ENCODE assay signal across 19 cellular contexts in genomic region chr3:174651951-174652350, GRCh38.
DNase-seq lines count a peak whose midpoint lies in the region; ATAC-seq and TF ChIP-seq lines count a peak whose summit lies in the region.
"Had no signal": no experiment of that assay in that cellular context is flagged by ENCODE, and none has a peak within 500 bp of the region (broad histone marks: within the 10 kb centered on the region; RNA-seq: fewer than 3 reads in every experiment).

No MANE protein-coding gene starts in this region.

- dilution Hi-C loops in IMR-90 (cut with HindIII; ENCODE audit: low sequenced_read_pairs, unreplicated experiment), result no loop called here

- no peak overlapping the region; the same call in 1 of the 2 replicates for H3K18ac ChIP-seq in IMR-90 (ENCODE audit: low read depth, low read length)

- no peak overlapping the region for H3K23ac ChIP-seq in IMR-90 (ENCODE audit: low read depth, low read length)

- no CpG with 5 or more reads among the region's 2 CpGs for WGBS in IMR-90 (ENCODE audit: extremely low coverage in 2 of 2, insufficient read length in 1 of 2), 2 experiments

- no peak overlapping the region for H3K4ac ChIP-seq in IMR-90 (ENCODE audit: low read depth, low read length)

- TF ChIP-seq CTCF in IMR-90 (conservative IDR thresholded peaks at IDR 0.05; ENCODE audit: low read depth, low read length) (no peak), OCI-LY7 (conservative IDR thresholded peaks at IDR 0.05; ENCODE audit: low read length) (no peak)

- no peaks in the 10 kb centered on the region for H3K9me2 ChIP-seq in OCI-LY7 (ENCODE audit: insufficient read depth, low read length)

- H4K20me1 ChIP-seq in IMR-90 (ENCODE audit: insufficient read depth, low read length), result no peaks in the 10 kb centered on the region
- H4K20me1 ChIP-seq in OCI-LY7 (ENCODE audit: insufficient read depth, low read length), result no peaks in the 10 kb centered on the region

- no peaks in the 10 kb centered on the region for H3K9me1 ChIP-seq in IMR-90 (ENCODE audit: insufficient read depth, low read length)

- H2AFZ ChIP-seq in IMR-90 (replicated peaks; ENCODE audit: low read length, poor library complexity) (no peak overlapping the region), OCI-LY7 (ENCODE audit: low read length) (no peak overlapping the region)

- TF ChIP-seq RAD21 in IMR-90 (IDR thresholded peaks at IDR 0.05; ENCODE audit: low read length), result no peak

- no peak for ATAC-seq in IMR-90 (ENCODE audit: low read depth)
- ATAC-seq: A549 had no signal

- in situ Hi-C loops in IMR-90 (cut with MboI; ENCODE audit: low sequenced_read_pairs), result no loop called here

- DNase-seq in IMR-90, result no peak
- peak; percentile 19 to 67 for DNase-seq in hippocampal formation (lab: John Stamatoyannopoulos, UW)
- peak; percentile 2 for DNase-seq in occipital lobe (lab: John Stamatoyannopoulos, UW)
- no peak for DNase-seq in NCI-H187 (lab: John Stamatoyannopoulos, UW)
- DNase-seq in activated naive CD4-positive, alpha-beta T cell treated with Interleukin-2 at 50 U/mL for 16 hours, result no peak
- DNase-seq in OCI-LY7 (ENCODE audit: low spot score), result no peak
- no peak for DNase-seq in kidney glomerular epithelial cell (lab: John Stamatoyannopoulos, UW)
- DNase-seq: BE2C, HCEC 1CT, MM.1S, NCI-H2029 treated with DMSO at 0.1 percent for 48 hours, NCI-H446 treated with DMSO at 0.1 percent for 48 hours, NCI-H526, NCI-H82, Right ventricle myocardium superior, RPMI8226 had no signal

- no peaks in the 10 kb centered on the region for H3K79me1 ChIP-seq in IMR-90 (ENCODE audit: low read depth in 1 of 2, low read length in 2 of 2)

- peak overlapping the region; percentile 48; the same call in 1 of the 2 replicates for H4K5ac ChIP-seq in IMR-90 (ENCODE audit: low read depth, low read length)

- peaks cover 2% of the 10 kb centered on the region; the same call in 1 of the 2 replicates for H3K9me3 ChIP-seq in IMR-90 (ENCODE audit: control insufficient read depth, insufficient read depth, low read length)
- H3K9me3 ChIP-seq in OCI-LY7 (ENCODE audit: low read length), result no peaks in the 10 kb centered on the region
- H3K9me3 ChIP-seq: A549, BE2C, SJSA1 had no signal

- H3K4me2 ChIP-seq in IMR-90 (ENCODE audit: low read depth, low read length) (no peak overlapping the region), OCI-LY7 (ENCODE audit: low read length) (no peak overlapping the region)
- H3K4me2 ChIP-seq: A549, KMS-11 had no signal

- H2BK20ac ChIP-seq in IMR-90 (ENCODE audit: low read depth, low read length), result no peak overlapping the region

- intact Hi-C loops in IMR-90 (cut with micrococcal nuclease), result no loop called here
- intact Hi-C loops in OCI-LY7 (cut with micrococcal nuclease; ENCODE audit: unreplicated experiment), result no loop called here

- H2AK5ac ChIP-seq in IMR-90 (ENCODE audit: low read depth, low read length), result no peak overlapping the region

- no peaks in the 10 kb centered on the region for H3K36me3 ChIP-seq in IMR-90 (ENCODE audit: control insufficient read depth, insufficient read depth, low read length)
- H3K36me3 ChIP-seq in OCI-LY7 (ENCODE audit: insufficient read depth, low read length), result no peaks in the 10 kb centered on the region
- H3K36me3 ChIP-seq: BE2C, SJSA1 had no signal

- H3K4me3 ChIP-seq in IMR-90 (ENCODE audit: insufficient read depth, low read depth, low read length) (no peak overlapping the region), OCI-LY7 (ENCODE audit: low read depth, low read length, poor library complexity, severe bottlenecking) (no peak overlapping the region)
- H3K4me3 ChIP-seq: A549, SJSA1 had no signal

- no peak overlapping the region for H3K56ac ChIP-seq in IMR-90 (ENCODE audit: extremely low read depth, insufficient read depth, low read length)

- POLR2A ChIA-PET in IMR-90 (lab: Charles Lee; ENCODE audit: unreplicated experiment), result no interaction called here
- POLR2A ChIA-PET in OCI-LY7 (lab: Charles Lee), result interaction anchor here (0.6 kb wide), 1 partner anchor 790 kb away, joined by 4 read pairs; no protein-coding TSS in a partner anchor

- no peak overlapping the region for H3K27ac ChIP-seq in IMR-90 (ENCODE audit: insufficient read depth, low read length)
- H3K27ac ChIP-seq in OCI-LY7 (ENCODE audit: low read depth, low read length, poor library complexity, severe bottlenecking), result no peak overlapping the region
- H3K27ac ChIP-seq: A549, KMS-11, SJSA1 had no signal

- no peak for TF ChIP-seq POLR2A in IMR-90 (IDR thresholded peaks at IDR 0.05; ENCODE audit: low read depth, low read length)

- BruUV-seq in IMR-90 (replicated peaks; lab: Mats Ljungman, UMichigan), result no TSS peak
- no TSS peak for BruUV-seq in OCI-LY7 (replicated peaks; lab: Mats Ljungman, UMichigan)

- H3K27me3 ChIP-seq in IMR-90 (ENCODE audit: control insufficient read depth, insufficient read depth, low read length), result no peaks in the 10 kb centered on the region
- H3K27me3 ChIP-seq: BE2C, SJSA1 had no signal

- CTCF ChIA-PET in IMR-90 (lab: Yijun Ruan, JAX) (no interaction called here), OCI-LY7 (lab: Charles Lee; ENCODE audit: unreplicated experiment) (no interaction called here)

- H2BK15ac ChIP-seq in IMR-90 (ENCODE audit: low read depth, low read length), result no peak overlapping the region

- H4K8ac ChIP-seq in IMR-90 (ENCODE audit: low read depth in 2 of 2, low read length in 2 of 2), result no peak overlapping the region

- no peak overlapping the region for H4K91ac ChIP-seq in IMR-90 (ENCODE audit: insufficient read depth, low read depth, low read length)

- H3K4me1 ChIP-seq in IMR-90 (ENCODE audit: control insufficient read depth, insufficient read depth, low read length) (no peaks in the 10 kb centered on the region; the same call in 1 of the 2 replicates), OCI-LY7 (ENCODE audit: insufficient read depth, low read length, poor library complexity, severe bottlenecking) (no peaks in the 10 kb centered on the region)
- H3K4me1 ChIP-seq: A549, BE2C, SJSA1 had no signal

- H3K79me2 ChIP-seq in OCI-LY7 (ENCODE audit: insufficient read depth, low read depth, low read length), result no peaks in the 10 kb centered on the region

- H3K9ac ChIP-seq in IMR-90 (ENCODE audit: low read depth, low read length), result no peak overlapping the region
- H3K9ac ChIP-seq: KMS-11 had no signal

- no peak overlapping the region for H2BK120ac ChIP-seq in IMR-90 (ENCODE audit: low read depth, low read length)

- no peak overlapping the region for H2BK5ac ChIP-seq in IMR-90 (ENCODE audit: low read depth, low read length, poor library complexity, severe bottlenecking)

- no peak overlapping the region for H2AK9ac ChIP-seq in IMR-90 (replicated peaks; ENCODE audit: low read depth, low read length, poor library complexity)

- H3K14ac ChIP-seq in IMR-90 (replicated peaks; ENCODE audit: low read depth, low read length), result no peak overlapping the region

TF ChIP-seq in IMR-90, 13 proteins besides CTCF, POLR2A, EP300 and RAD21:
- TF ChIP-seq MXI1 (IDR thresholded peaks at IDR 0.05; ENCODE audit: borderline replicate concordance, low read depth, low read length) (no peak), FOS (IDR thresholded peaks at IDR 0.05; ENCODE audit: low read depth, low read length) (no peak), BHLHE40 (IDR thresholded peaks at IDR 0.05; ENCODE audit: low read depth, low read length) (no peak), CEBPB (IDR thresholded peaks at IDR 0.05; ENCODE audit: low read depth, low read length) (no peak), CHD1 (IDR thresholded peaks at IDR 0.05; ENCODE audit: low read depth, low read length) (no peak)

Comparison
In these comparisons a context has a peak if more than half of its experiments do, and no peak if none do; other contexts are left out.
1. DNase-seq: peak in hippocampal formation (2 of 2) and occipital lobe (single experiment); none in IMR-90 (single experiment), NCI-H187 (0 of 2), activated naive CD4-positive, alpha-beta T cell treated with Interleukin-2 at 50 U/mL for 16 hours (single experiment), OCI-LY7 (single experiment) and kidney glomerular epithelial cell (single experiment).